In the genomic region with DNA sequence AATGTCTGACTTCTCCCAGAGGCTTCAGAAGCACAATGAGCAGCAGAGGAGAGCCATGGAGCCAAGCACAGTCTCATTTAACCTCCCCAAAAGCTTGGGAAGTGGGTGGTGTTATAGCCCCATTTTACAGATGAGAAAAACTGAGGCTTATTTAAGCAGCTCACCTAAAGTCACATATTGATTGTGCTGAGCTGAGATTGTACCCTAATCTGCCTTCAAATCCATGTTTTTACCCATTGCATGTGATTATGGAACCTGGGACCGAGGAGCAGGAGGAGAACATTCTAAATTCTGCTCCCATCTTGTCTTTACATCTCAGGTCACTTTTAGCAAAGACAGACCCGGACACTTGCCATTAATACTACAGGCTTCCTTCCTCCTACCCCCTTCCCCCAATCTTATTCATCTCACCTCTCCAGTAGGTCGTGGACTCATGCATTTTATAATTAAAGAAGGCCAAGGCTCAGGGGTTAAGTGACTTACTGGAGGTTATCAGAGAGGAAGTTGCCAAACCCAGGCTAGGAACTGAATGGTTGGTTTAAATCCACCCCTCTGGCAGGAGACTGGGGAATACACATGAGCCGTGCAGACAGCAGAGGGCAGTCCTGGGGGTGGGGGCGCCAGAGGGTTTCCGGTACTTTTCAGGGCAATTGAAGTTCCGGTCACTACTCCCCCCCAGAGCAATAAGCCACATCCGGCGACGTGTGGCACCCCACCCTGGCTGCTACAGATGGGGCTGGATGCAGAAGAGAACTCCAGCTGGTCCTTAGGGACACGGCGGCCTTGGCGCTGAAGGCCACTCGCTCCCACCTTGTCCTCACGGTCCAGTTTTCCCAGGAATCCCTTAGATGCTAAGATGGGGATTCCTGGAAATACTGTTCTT, we compare ENCODE assay signal across 10 cellular contexts. TPM values are rescaled to one million over a fixed set of nuclear protein-coding genes. Genes with fewer than 3 reads are reported as not detected.
DNase-seq lines count a peak whose midpoint lies in the region; ATAC-seq, FAIRE-seq and TF ChIP-seq lines count a peak whose summit lies in the region.
"Had no signal": no experiment of that assay in that cellular context is flagged by ENCODE, and none has a peak within 500 bp of the region (broad histone marks: within the 10 kb centered on the region; RNA-seq: fewer than 3 reads in every experiment).

No MANE protein-coding gene starts in this region.

- H3K4me1 Mint-ChIP-seq in Calu3 (ENCODE audit: low read depth, unreplicated experiment), result peaks cover 13% of the 10 kb centered on the region

- POLR2A ChIA-PET in H1 (lab: Charles Lee; ENCODE audit: partially characterized antibody), result interaction anchor here (0.6 to 1.1 kb wide), 3 partner anchors 9 to 115 kb away, joined by 3 read pairs; no protein-coding TSS in a partner anchor

- H3K27ac ChIP-seq in H1 (ENCODE audit: low read depth, low read length), result no peak overlapping the region
- H3K27ac ChIP-seq in muscle layer of colon (ENCODE audit: low read depth, low read length), result peak overlapping the region; percentile 68

- H3K36me3 ChIP-seq in H1 (ENCODE audit: control insufficient read depth in 2 of 4, insufficient read depth in 4 of 4, low read length in 3 of 4) (no peaks in the 10 kb centered on the region), muscle layer of colon (ENCODE audit: insufficient read depth, low read length) (peaks cover 59% of the 10 kb centered on the region)

- peak; percentile 6 to 25; a peak in 3 of 4 replicates for TF ChIP-seq RAD21 in H1 (IDR thresholded peaks at IDR 0.05 in 1 of 2, conservative IDR thresholded peaks at IDR 0.05 in 1 of 2; ENCODE audit: low read depth in 2 of 2, low read length in 2 of 2)

- no peaks in the 10 kb centered on the region for H3K23me2 ChIP-seq in H1 (ENCODE audit: low read depth, low read length)

- no peaks in the 10 kb centered on the region for H3K79me2 ChIP-seq in H1 (ENCODE audit: control insufficient read depth in 1 of 2, insufficient read depth in 2 of 2, low read length in 2 of 2)

- ATAC-seq in HG03457 (IDR thresholded peaks at IDR 0.05; ENCODE audit: unreplicated experiment) (no peak), HG02763 (IDR thresholded peaks at IDR 0.05; ENCODE audit: unreplicated experiment) (no peak)

- H3K4ac ChIP-seq in H1 (replicated peaks; ENCODE audit: insufficient read length, low read depth, low read length), result no peak overlapping the region

- no peak overlapping the region for H3K4me3 Mint-ChIP-seq in Calu3 (ENCODE audit: low read depth, unreplicated experiment)
- H3K4me3 Mint-ChIP-seq: naive B cell had no signal

- CTCF ChIA-PET in H1 (lab: Charles Lee; ENCODE audit: partially characterized antibody) (interaction anchor here (0.7 to 22.4 kb wide), 18 partner anchors 9 to 351 kb away, joined by 3 to 1310 read pairs (median 5); partner anchors contain the start of genes IL17B and PCYOX1L), Calu3 (lab: Charles Lee) (no interaction called here)

- H3K23ac ChIP-seq in H1 (ENCODE audit: insufficient read length), result no peak overlapping the region

- H3K36me3 Mint-ChIP-seq in Calu3 (ENCODE audit: insufficient read depth, unreplicated experiment), result no peaks in the 10 kb centered on the region
- H3K36me3 Mint-ChIP-seq: naive B cell had no signal

- TF ChIP-seq CTCF in AG10803 (conservative IDR thresholded peaks at IDR 0.05; ENCODE audit: low read length), result peak; percentile 37
- peak; percentile 46 to 84 (median 48) for TF ChIP-seq CTCF in H1 (IDR thresholded peaks at IDR 0.05; ENCODE audit: control extremely low read depth in 1 of 3, insufficient read depth in 1 of 3, low read depth in 1 of 3, low read length in 3 of 3)
- no peak for TF ChIP-seq CTCF in Calu3 (IDR thresholded peaks at IDR 0.05; ENCODE audit: unreplicated experiment)

- H2BK20ac ChIP-seq in H1 (ENCODE audit: low read length), result peak overlapping the region; percentile 75; the same call in 1 of the 2 replicates

- peak overlapping the region; percentile 9; the same call in 1 of the 2 replicates for H2BK15ac ChIP-seq in H1 (ENCODE audit: low read length)

- no peak for TF ChIP-seq POLR2A in H1 (IDR thresholded peaks at IDR 0.05; ENCODE audit: control extremely low read depth in 1 of 2, low read depth in 2 of 2, low read length in 2 of 2)

- H3K27ac Mint-ChIP-seq in Calu3 (ENCODE audit: unreplicated experiment), result no peak overlapping the region
- H3K27ac Mint-ChIP-seq: naive B cell had no signal

- no TSS peak for BruUV-seq in Calu3 (replicated peaks; lab: Mats Ljungman, UMichigan)

- no peaks in the 10 kb centered on the region for H3K27me3 Mint-ChIP-seq in Calu3 (ENCODE audit: unreplicated experiment)

- peaks cover under 1 to 6% (median 2%) of the 10 kb centered on the region in 4 experiments; a peak in 5 of 7 replicates for H3K4me1 ChIP-seq in H1 (replicated peaks in 1 of 4; ENCODE audit: control insufficient read depth in 3 of 4, insufficient read depth in 4 of 4, low read length in 3 of 4)
- H3K4me1 ChIP-seq in muscle layer of colon (ENCODE audit: insufficient read depth, low read length), result peaks cover 7% of the 10 kb centered on the region

- no peak overlapping the region for H4K8ac ChIP-seq in H1 (ENCODE audit: extremely low read depth, insufficient read depth, low read length)

- TF ChIP-seq EP300 in H1 (IDR thresholded peaks at IDR 0.05; ENCODE audit: borderline replicate concordance in 1 of 2, low read depth in 2 of 2, low read length in 2 of 2), result no peak

- H2BK12ac ChIP-seq in H1 (ENCODE audit: low read depth, low read length), result peak overlapping the region; percentile 53; the same call in 1 of the 2 replicates

- H3K4me3 ChIP-seq in AG10803 (ENCODE audit: low read length) (no peak overlapping the region), H1 (ENCODE audit: extremely low read depth in 1 of 4, insufficient read depth in 2 of 4, low read depth in 3 of 4, low read length in 4 of 4) (no peak overlapping the region), muscle layer of colon (ENCODE audit: low read depth in 1 of 2, low read length in 2 of 2) (no peak overlapping the region)

- H3K18ac ChIP-seq in H1 (ENCODE audit: extremely low read depth, low read length), result no peak overlapping the region

- H3K27me3 ChIP-seq in H1 (replicated peaks in 1 of 4; ENCODE audit: control insufficient read depth in 3 of 4, extremely low read depth in 1 of 4, insufficient read depth in 3 of 4, low read length in 3 of 4), result no peaks in the 10 kb centered on the region
- no peaks in the 10 kb centered on the region for H3K27me3 ChIP-seq in muscle layer of colon (ENCODE audit: control insufficient read depth in 1 of 2, insufficient read depth in 2 of 2, low read length in 2 of 2)

- H4K91ac ChIP-seq in H1 (replicated peaks; ENCODE audit: insufficient read length, low read length), result no peak overlapping the region

- no peaks in the 10 kb centered on the region for H3K9me3 Mint-ChIP-seq in Calu3 (ENCODE audit: low read depth, unreplicated experiment)

- no peaks in the 10 kb centered on the region for H3K9me3 ChIP-seq in H1 (ENCODE audit: insufficient read depth in 2 of 2, low read depth in 1 of 2, low read length in 1 of 2)
- H3K9me3 ChIP-seq in muscle layer of colon (ENCODE audit: low read length), result no peaks in the 10 kb centered on the region

- H3K14ac ChIP-seq in H1 (ENCODE audit: insufficient read length), result no peak overlapping the region

- H3K9ac ChIP-seq in H1 (replicated peaks in 1 of 4; ENCODE audit: extremely low read depth in 1 of 4, low read depth in 3 of 4, low read length in 3 of 4) (no peak overlapping the region), muscle layer of colon (ENCODE audit: low read length) (no peak overlapping the region)

- H2AK5ac ChIP-seq in H1 (ENCODE audit: low read depth, low read length), result 0 out of 2 replicates have a peak overlapping the region, but pooled peaks have one; percentile 14

- WGBS in H1 (ENCODE audit: extremely low coverage in 1 of 2, insufficient coverage in 1 of 2, insufficient read length in 1 of 2, insufficient replicate concordance in 2 of 2, low coverage in 1 of 2, low lambda C conversion rate in 2 of 2, missing lambda C conversion rate in 1 of 2), 2 experiments, result 74% methylated on average over 15 of the region's 15 CpGs; no CpG with 5 or more reads in 1 of the 2 experiments

- H3K4me2 ChIP-seq in H1 (ENCODE audit: insufficient read depth in 1 of 2, low read depth in 2 of 2, low read length in 2 of 2), result no peak overlapping the region

- no peaks in the 10 kb centered on the region for H4K20me1 ChIP-seq in H1 (replicated peaks in 1 of 2; ENCODE audit: control insufficient read depth in 1 of 2, insufficient read depth in 2 of 2, low read length in 2 of 2)

- no peak for FAIRE-seq in H1 (lab: Jason Lieb, UNC)

- no peak overlapping the region for H2BK5ac ChIP-seq in H1 (ENCODE audit: low read depth, low read length)

- DNase-seq in AG10803 (ENCODE audit: low read depth), result peak; percentile 47
- DNase-seq in NCI-H69 (lab: John Stamatoyannopoulos, UW), result peak; percentile 32
- DNase-seq in H1 (ENCODE audit: low read depth in 1 of 2, low spot score in 2 of 2), result peak in 1 of 2 experiments; percentile 74
- DNase-seq in Calu3, result no peak
- no peak for DNase-seq in activated CD4-positive, alpha-beta T cell treated with anti-CD3 and anti-CD28 coated beads, Interleukin-2, amount 50 U/mL, for 48 hours
- DNase-seq: cerebellar nuclear complex, naive B cell had no signal

- no peak overlapping the region for H3K56ac ChIP-seq in H1 (replicated peaks; ENCODE audit: insufficient read length, low read depth, low read length)

- H2BK120ac ChIP-seq in H1 (replicated peaks; ENCODE audit: low read depth, low read length), result no peak overlapping the region

- no peaks in the 10 kb centered on the region for H3K79me1 ChIP-seq in H1 (ENCODE audit: low read depth, low read length)

- intact Hi-C loops in Calu3 (cut with micrococcal nuclease; ENCODE audit: unreplicated experiment), result loop anchor here (2.0 kb wide), 1 partner anchor 113 kb away; no protein-coding TSS in a partner anchor

- H2AFZ ChIP-seq in H1 (ENCODE audit: low read length), result peak overlapping the region; percentile 30; the same call in 1 of the 2 replicates

- no peak overlapping the region for H4K5ac ChIP-seq in H1 (ENCODE audit: insufficient read length, low read depth, low read length)

TF ChIP-seq in H1, 55 proteins besides CTCF, POLR2A, EP300 and RAD21 (continues in another document):
- TF ChIP-seq HDAC2 (IDR thresholded peaks at IDR 0.05; ENCODE audit: borderline replicate concordance in 1 of 2, low read depth in 2 of 2, low read length in 2 of 2), result 0 out of 4 replicates have a peak, but pooled peaks of 1 of the 2 experiments have one; percentile 5
- no peak for TF ChIP-seq SIRT6 (IDR thresholded peaks at IDR 0.05; ENCODE audit: low read length)

RNA-seq across cellular contexts. Expression of gene IL17B, which starts 51.0 kb away (rescaled TPM):
- total RNA-seq in H1 (2021; fragmentation: NEBNext Ultra II Directional; extraction: Animal tissue kit (Norgen Biotek cat#: 25700)), result not detected in 2 replicates
- 0.18 TPM in 1 of 2 replicates, not detected in the other for polyA plus RNA-seq in H1 (2011; rRNA removed)
- polyA plus RNA-seq in H1 (2011; cell fraction: cytosol; rRNA removed), result not detected
- polyA plus RNA-seq in H1 (2011; cell fraction: nucleus; rRNA removed), result not detected
- not detected in 4 replicates for polyA plus RNA-seq in H1 (2012, experiment 1 of 2)
- not detected for polyA plus RNA-seq in H1 (2012, experiment 2 of 2)
- not detected for polyA plus RNA-seq in H1 (2013, experiment 1 of 2)
- polyA plus RNA-seq in H1 (2013, experiment 2 of 2), result not detected
- not detected in 2 replicates for polyA minus RNA-seq in H1 (2011; rRNA and poly(A)+ RNA removed)
- not detected for polyA minus RNA-seq in H1 (2011; cell fraction: cytosol; rRNA and poly(A)+ RNA removed)
- polyA minus RNA-seq in H1 (2011; cell fraction: nucleus; rRNA and poly(A)+ RNA removed), result not detected
- not detected in 2 replicates for total RNA-seq in Calu3 (2022)

Comparison
In these comparisons a context has a peak if more than half of its experiments do, and no peak if none do; other contexts are left out.
1. DNase-seq: peak in AG10803 (single experiment) and NCI-H69 (single experiment); none in Calu3 (single experiment) and activated CD4-positive, alpha-beta T cell treated with anti-CD3 and anti-CD28 coated beads, Interleukin-2, amount 50 U/mL, for 48 hours (0 of 2).